ENCODE assay signal across 1 cellular context in the genomic region with DNA sequence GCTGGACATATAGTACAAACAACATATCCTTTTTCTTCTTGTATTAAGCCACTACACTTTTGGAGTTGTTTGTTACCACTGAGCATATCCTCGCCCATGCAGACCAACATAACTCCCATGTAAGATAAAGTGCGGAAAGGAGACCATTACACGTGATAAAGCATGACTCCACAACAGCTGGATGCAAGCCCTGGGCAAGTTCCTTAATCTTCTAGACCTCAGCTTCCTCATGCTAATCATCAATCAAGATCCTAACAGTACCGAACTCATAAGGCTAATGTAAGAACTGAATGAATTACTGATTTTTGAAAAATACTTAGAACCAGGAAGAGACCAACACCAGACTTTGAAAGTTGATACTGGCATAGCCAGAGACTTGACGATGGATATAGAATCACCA.
TF ChIP-seq lines count a peak whose summit lies in the region.

No MANE protein-coding gene starts in this region.

TF ChIP-seq in K562, 482 proteins besides CTCF, POLR2A, EP300 and RAD21 (continued from another document and continues in another):
- TF ChIP-seq PATZ1 (CRISPR knock-in tag; IDR thresholded peaks at IDR 0.05; ENCODE audit: borderline replicate concordance) (no peak), TCF3 (CRISPR knock-in tag; IDR thresholded peaks at IDR 0.05) (peak; percentile 54), PCBP1 (IDR thresholded peaks at IDR 0.05; ENCODE audit: low read depth, low read length, poor library complexity, severe bottlenecking) (no peak), ZC3H8 (IDR thresholded peaks at IDR 0.05) (no peak), MCM3 (IDR thresholded peaks at IDR 0.05) (no peak), WHSC1 (IDR thresholded peaks at IDR 0.05; ENCODE audit: low read length) (no peak), PHB (CRISPR knock-in tag; IDR thresholded peaks at IDR 0.05) (no peak), ZNF197 (CRISPR knock-in tag; IDR thresholded peaks at IDR 0.05; ENCODE audit: low read depth) (no peak), PKNOX1 (IDR thresholded peaks at IDR 0.05) (0 out of 2 replicates have a peak, but pooled peaks have one; percentile 5), ZNF143 (CRISPR knock-in tag; IDR thresholded peaks at IDR 0.05) (no peak), ZNF584 (CRISPR knock-in tag; IDR thresholded peaks at IDR 0.05; ENCODE audit: low read depth) (peak; percentile 83), GABPB1 (CRISPR knock-in tag; IDR thresholded peaks at IDR 0.05) (no peak), PBX2 (CRISPR knock-in tag; IDR thresholded peaks at IDR 0.05; ENCODE audit: low read depth) (no peak), PBX2 (tag; conservative IDR thresholded peaks at IDR 0.05; ENCODE audit: low read depth) (peak; percentile 85), L3MBTL2 (IDR thresholded peaks at IDR 0.05) (peak; percentile 58), ZNF184 (CRISPR knock-in tag; IDR thresholded peaks at IDR 0.05) (no peak), ARNT (IDR thresholded peaks at IDR 0.05) (no peak), SIN3B (IDR thresholded peaks at IDR 0.05; ENCODE audit: low read depth) (no peak), ZNF41 (CRISPR knock-in tag; conservative IDR thresholded peaks at IDR 0.05) (no peak), MNT (conservative IDR thresholded peaks at IDR 0.05) (no peak), NR2C2 (CRISPR knock-in tag; IDR thresholded peaks at IDR 0.05) (no peak), NR2C2 (tag; IDR thresholded peaks at IDR 0.05) (peak; percentile 28; the same call in 1 of the 2 replicates), ZNF395 (CRISPR knock-in tag; IDR thresholded peaks at IDR 0.05) (0 out of 2 replicates have a peak, but pooled peaks have one; percentile 64), MYC (IDR thresholded peaks at IDR 0.05; ENCODE audit: low read depth, low read length) (peak; percentile 57), MYC (CRISPR knock-in tag; IDR thresholded peaks at IDR 0.05; ENCODE audit: borderline replicate concordance, low read depth) (no peak)
- TF ChIP-seq, protein P1, sequence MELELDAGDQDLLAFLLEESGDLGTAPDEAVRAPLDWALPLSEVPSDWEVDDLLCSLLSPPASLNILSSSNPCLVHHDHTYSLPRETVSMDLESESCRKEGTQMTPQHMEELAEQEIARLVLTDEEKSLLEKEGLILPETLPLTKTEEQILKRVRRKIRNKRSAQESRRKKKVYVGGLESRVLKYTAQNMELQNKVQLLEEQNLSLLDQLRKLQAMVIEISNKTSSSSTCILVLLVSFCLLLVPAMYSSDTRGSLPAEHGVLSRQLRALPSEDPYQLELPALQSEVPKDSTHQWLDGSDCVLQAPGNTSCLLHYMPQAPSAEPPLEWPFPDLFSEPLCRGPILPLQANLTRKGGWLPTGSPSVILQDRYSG (tag; conservative IDR thresholded peaks at IDR 0.05; ENCODE audit: low read depth) = 0 out of 2 replicates have a peak, but pooled peaks have one; percentile 36
- TF ChIP-seq, protein P2, sequence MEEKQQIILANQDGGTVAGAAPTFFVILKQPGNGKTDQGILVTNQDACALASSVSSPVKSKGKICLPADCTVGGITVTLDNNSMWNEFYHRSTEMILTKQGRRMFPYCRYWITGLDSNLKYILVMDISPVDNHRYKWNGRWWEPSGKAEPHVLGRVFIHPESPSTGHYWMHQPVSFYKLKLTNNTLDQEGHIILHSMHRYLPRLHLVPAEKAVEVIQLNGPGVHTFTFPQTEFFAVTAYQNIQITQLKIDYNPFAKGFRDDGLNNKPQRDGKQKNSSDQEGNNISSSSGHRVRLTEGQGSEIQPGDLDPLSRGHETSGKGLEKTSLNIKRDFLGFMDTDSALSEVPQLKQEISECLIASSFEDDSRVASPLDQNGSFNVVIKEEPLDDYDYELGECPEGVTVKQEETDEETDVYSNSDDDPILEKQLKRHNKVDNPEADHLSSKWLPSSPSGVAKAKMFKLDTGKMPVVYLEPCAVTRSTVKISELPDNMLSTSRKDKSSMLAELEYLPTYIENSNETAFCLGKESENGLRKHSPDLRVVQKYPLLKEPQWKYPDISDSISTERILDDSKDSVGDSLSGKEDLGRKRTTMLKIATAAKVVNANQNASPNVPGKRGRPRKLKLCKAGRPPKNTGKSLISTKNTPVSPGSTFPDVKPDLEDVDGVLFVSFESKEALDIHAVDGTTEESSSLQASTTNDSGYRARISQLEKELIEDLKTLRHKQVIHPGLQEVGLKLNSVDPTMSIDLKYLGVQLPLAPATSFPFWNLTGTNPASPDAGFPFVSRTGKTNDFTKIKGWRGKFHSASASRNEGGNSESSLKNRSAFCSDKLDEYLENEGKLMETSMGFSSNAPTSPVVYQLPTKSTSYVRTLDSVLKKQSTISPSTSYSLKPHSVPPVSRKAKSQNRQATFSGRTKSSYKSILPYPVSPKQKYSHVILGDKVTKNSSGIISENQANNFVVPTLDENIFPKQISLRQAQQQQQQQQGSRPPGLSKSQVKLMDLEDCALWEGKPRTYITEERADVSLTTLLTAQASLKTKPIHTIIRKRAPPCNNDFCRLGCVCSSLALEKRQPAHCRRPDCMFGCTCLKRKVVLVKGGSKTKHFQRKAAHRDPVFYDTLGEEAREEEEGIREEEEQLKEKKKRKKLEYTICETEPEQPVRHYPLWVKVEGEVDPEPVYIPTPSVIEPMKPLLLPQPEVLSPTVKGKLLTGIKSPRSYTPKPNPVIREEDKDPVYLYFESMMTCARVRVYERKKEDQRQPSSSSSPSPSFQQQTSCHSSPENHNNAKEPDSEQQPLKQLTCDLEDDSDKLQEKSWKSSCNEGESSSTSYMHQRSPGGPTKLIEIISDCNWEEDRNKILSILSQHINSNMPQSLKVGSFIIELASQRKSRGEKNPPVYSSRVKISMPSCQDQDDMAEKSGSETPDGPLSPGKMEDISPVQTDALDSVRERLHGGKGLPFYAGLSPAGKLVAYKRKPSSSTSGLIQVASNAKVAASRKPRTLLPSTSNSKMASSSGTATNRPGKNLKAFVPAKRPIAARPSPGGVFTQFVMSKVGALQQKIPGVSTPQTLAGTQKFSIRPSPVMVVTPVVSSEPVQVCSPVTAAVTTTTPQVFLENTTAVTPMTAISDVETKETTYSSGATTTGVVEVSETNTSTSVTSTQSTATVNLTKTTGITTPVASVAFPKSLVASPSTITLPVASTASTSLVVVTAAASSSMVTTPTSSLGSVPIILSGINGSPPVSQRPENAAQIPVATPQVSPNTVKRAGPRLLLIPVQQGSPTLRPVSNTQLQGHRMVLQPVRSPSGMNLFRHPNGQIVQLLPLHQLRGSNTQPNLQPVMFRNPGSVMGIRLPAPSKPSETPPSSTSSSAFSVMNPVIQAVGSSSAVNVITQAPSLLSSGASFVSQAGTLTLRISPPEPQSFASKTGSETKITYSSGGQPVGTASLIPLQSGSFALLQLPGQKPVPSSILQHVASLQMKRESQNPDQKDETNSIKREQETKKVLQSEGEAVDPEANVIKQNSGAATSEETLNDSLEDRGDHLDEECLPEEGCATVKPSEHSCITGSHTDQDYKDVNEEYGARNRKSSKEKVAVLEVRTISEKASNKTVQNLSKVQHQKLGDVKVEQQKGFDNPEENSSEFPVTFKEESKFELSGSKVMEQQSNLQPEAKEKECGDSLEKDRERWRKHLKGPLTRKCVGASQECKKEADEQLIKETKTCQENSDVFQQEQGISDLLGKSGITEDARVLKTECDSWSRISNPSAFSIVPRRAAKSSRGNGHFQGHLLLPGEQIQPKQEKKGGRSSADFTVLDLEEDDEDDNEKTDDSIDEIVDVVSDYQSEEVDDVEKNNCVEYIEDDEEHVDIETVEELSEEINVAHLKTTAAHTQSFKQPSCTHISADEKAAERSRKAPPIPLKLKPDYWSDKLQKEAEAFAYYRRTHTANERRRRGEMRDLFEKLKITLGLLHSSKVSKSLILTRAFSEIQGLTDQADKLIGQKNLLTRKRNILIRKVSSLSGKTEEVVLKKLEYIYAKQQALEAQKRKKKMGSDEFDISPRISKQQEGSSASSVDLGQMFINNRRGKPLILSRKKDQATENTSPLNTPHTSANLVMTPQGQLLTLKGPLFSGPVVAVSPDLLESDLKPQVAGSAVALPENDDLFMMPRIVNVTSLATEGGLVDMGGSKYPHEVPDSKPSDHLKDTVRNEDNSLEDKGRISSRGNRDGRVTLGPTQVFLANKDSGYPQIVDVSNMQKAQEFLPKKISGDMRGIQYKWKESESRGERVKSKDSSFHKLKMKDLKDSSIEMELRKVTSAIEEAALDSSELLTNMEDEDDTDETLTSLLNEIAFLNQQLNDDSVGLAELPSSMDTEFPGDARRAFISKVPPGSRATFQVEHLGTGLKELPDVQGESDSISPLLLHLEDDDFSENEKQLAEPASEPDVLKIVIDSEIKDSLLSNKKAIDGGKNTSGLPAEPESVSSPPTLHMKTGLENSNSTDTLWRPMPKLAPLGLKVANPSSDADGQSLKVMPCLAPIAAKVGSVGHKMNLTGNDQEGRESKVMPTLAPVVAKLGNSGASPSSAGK (IDR thresholded peaks at IDR 0.05) = peak; percentile 17; the same call in 1 of the 2 replicates
- TF ChIP-seq, protein P3, sequence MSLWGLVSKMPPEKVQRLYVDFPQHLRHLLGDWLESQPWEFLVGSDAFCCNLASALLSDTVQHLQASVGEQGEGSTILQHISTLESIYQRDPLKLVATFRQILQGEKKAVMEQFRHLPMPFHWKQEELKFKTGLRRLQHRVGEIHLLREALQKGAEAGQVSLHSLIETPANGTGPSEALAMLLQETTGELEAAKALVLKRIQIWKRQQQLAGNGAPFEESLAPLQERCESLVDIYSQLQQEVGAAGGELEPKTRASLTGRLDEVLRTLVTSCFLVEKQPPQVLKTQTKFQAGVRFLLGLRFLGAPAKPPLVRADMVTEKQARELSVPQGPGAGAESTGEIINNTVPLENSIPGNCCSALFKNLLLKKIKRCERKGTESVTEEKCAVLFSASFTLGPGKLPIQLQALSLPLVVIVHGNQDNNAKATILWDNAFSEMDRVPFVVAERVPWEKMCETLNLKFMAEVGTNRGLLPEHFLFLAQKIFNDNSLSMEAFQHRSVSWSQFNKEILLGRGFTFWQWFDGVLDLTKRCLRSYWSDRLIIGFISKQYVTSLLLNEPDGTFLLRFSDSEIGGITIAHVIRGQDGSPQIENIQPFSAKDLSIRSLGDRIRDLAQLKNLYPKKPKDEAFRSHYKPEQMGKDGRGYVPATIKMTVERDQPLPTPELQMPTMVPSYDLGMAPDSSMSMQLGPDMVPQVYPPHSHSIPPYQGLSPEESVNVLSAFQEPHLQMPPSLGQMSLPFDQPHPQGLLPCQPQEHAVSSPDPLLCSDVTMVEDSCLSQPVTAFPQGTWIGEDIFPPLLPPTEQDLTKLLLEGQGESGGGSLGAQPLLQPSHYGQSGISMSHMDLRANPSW (CRISPR knock-in tag; IDR thresholded peaks at IDR 0.05) = no peak
